Comparison of ENCODE assay signal across 10 cellular contexts in genomic region chr11:59145534-59145933, GRCh38. TPM values are rescaled to one million over a fixed set of nuclear protein-coding genes. Genes with fewer than 3 reads are reported as not detected.
DNase-seq lines count a peak whose midpoint lies in the region; ATAC-seq and TF ChIP-seq lines count a peak whose summit lies in the region.
"Had no signal": no experiment of that assay in that cellular context is flagged by ENCODE, and none has a peak within 500 bp of the region (broad histone marks: within the 10 kb centered on the region; RNA-seq: fewer than 3 reads in every experiment).

No MANE protein-coding gene starts in this region.

- no peak overlapping the region for H2BK5ac ChIP-seq in neuronal stem cell (ENCODE audit: low read length)

- peaks cover 20 to 26% of the 10 kb centered on the region in 2 donors for H3K4me1 ChIP-seq in mucosa of rectum (ENCODE audit: control insufficient read depth in 2 of 2, insufficient read depth in 2 of 2, low read length in 2 of 2)
- peaks cover 4 to 5% of the 10 kb centered on the region in 2 donors for H3K4me1 ChIP-seq in neuronal stem cell (ENCODE audit: control insufficient read depth in 2 of 2, insufficient read depth in 1 of 2, low read depth in 1 of 2, low read length in 2 of 2)

- no peak for TF ChIP-seq CTCF in BJ (IDR thresholded peaks at IDR 0.05; ENCODE audit: insufficient read depth, low read depth, low read length)

- H3K9me3 ChIP-seq in mucosa of rectum (ENCODE audit: control insufficient read depth in 2 of 2, low read length in 2 of 2) (no peaks in the 10 kb centered on the region), neuronal stem cell (replicated peaks in 1 of 2; ENCODE audit: control insufficient read depth in 2 of 2, insufficient read depth in 1 of 2, low read depth in 1 of 2, low read length in 2 of 2) (no peaks in the 10 kb centered on the region)

- H3K27ac Mint-ChIP-seq in activated naive CD8-positive, alpha-beta T cell treated with anti-CD3 and anti-CD28 coated beads for 36 hours, result peak overlapping the region; percentile 91

- peaks cover 51% of the 10 kb centered on the region for H3K36me3 Mint-ChIP-seq in activated naive CD8-positive, alpha-beta T cell treated with anti-CD3 and anti-CD28 coated beads for 36 hours

- no peaks in the 10 kb centered on the region for H3K9me3 Mint-ChIP-seq in activated naive CD8-positive, alpha-beta T cell treated with anti-CD3 and anti-CD28 coated beads for 36 hours

- no peak overlapping the region for H3K18ac ChIP-seq in neuronal stem cell (ENCODE audit: low read length)

- H2AFZ ChIP-seq in neuronal stem cell (ENCODE audit: low read length), result no peak overlapping the region

- CTCF ChIA-PET in BJ (lab: Yijun Ruan, JAX), result interaction anchor here (0.6 to 6.6 kb wide), 5 partner anchors 10 to 569 kb away, joined by 6 to 56 read pairs (median 14); no protein-coding TSS in a partner anchor

- H3K79me1 ChIP-seq in neuronal stem cell (ENCODE audit: low read depth, low read length), result no peaks in the 10 kb centered on the region

- H4K91ac ChIP-seq in neuronal stem cell (ENCODE audit: low read depth, low read length, poor library complexity), result no peak overlapping the region

- no peak overlapping the region for H2AK5ac ChIP-seq in neuronal stem cell (ENCODE audit: low read depth, low read length)

- H3K36me3 ChIP-seq in BJ (ENCODE audit: control insufficient read depth, insufficient read depth, low read length) (no peaks in the 10 kb centered on the region), mucosa of rectum (ENCODE audit: control insufficient read depth in 2 of 2, insufficient read depth in 2 of 2, low read length in 2 of 2) (peaks cover 6 to 7% of the 10 kb centered on the region in 2 donors), neuronal stem cell (replicated peaks in 1 of 2; ENCODE audit: control insufficient read depth in 2 of 2, insufficient read depth in 2 of 2, low read length in 2 of 2) (peaks cover 0 to 27% of the 10 kb centered on the region in 2 donors)

- H3K4ac ChIP-seq in neuronal stem cell (ENCODE audit: low read length), result no peak overlapping the region

- POLR2A ChIA-PET in BJ (lab: Charles Lee), result no interaction called here

- peak overlapping the region; percentile 99 for H3K4me3 Mint-ChIP-seq in activated naive CD8-positive, alpha-beta T cell treated with anti-CD3 and anti-CD28 coated beads for 36 hours

- WGBS in neuronal stem cell (ENCODE audit: extremely low coverage in 2 of 2, insufficient read length in 2 of 2, insufficient replicate concordance in 1 of 2), 2 donors, result no CpG with 5 or more reads among the region's 4 CpGs

- H3K9ac ChIP-seq in mucosa of rectum (ENCODE audit: low read depth in 1 of 2, low read length in 2 of 2) (peak overlapping the region in 1 of 2 donors; percentile 53), neuronal stem cell (ENCODE audit: low read depth, low read length, poor library complexity) (no peak overlapping the region)

- H3K4me2 ChIP-seq in neuronal stem cell (ENCODE audit: insufficient read depth, low read length, poor library complexity, severe bottlenecking), result no peak overlapping the region

- no peak overlapping the region for H2BK120ac ChIP-seq in neuronal stem cell (ENCODE audit: low read depth, low read length)

- H4K8ac ChIP-seq in neuronal stem cell (ENCODE audit: low read depth, low read length), result no peak overlapping the region

- DNase-seq in BJ (ENCODE audit: low read depth), result no peak
- DNase-seq in KG1 (lab: John Stamatoyannopoulos, UW), result peak; percentile 29
- DNase-seq in activated naive CD8-positive, alpha-beta T cell treated with anti-CD3 and anti-CD28 coated beads for 36 hours, result no peak
- DNase-seq in NCI-H2081 (lab: John Stamatoyannopoulos, UW), result no peak
- DNase-seq in NCI-H146 treated with DMSO at 0.1 percent for 48 hours (lab: John Stamatoyannopoulos, UW; ENCODE audit: unreplicated experiment), result no peak
- DNase-seq in neuronal stem cell (ENCODE audit: low spot score), result no peak
- DNase-seq: T-helper 9 cell had no signal

- ATAC-seq in GM18498 (IDR thresholded peaks at IDR 0.05; ENCODE audit: unreplicated experiment), result no peak

- no peak overlapping the region for H3K23ac ChIP-seq in neuronal stem cell (ENCODE audit: low read depth, low read length, poor library complexity)

- no peak overlapping the region for H2BK12ac ChIP-seq in neuronal stem cell (ENCODE audit: low read length)

- no peak overlapping the region for H2BK15ac ChIP-seq in neuronal stem cell (ENCODE audit: low read length)

- H3K14ac ChIP-seq in neuronal stem cell (ENCODE audit: low read length), result no peak overlapping the region

- H3K27me3 ChIP-seq in BJ (ENCODE audit: control insufficient read depth, insufficient read depth, low read length) (no peaks in the 10 kb centered on the region), mucosa of rectum (ENCODE audit: control insufficient read depth in 2 of 2, insufficient read depth in 2 of 2, low read length in 2 of 2) (no peaks in the 10 kb centered on the region), neuronal stem cell (ENCODE audit: control insufficient read depth in 3 of 3, insufficient read depth in 3 of 3, low read depth in 1 of 3, low read length in 3 of 3) (peaks cover 0 to 9% (median 0%) of the 10 kb centered on the region in 3 experiments)

- H3K27me3 Mint-ChIP-seq in activated naive CD8-positive, alpha-beta T cell treated with anti-CD3 and anti-CD28 coated beads for 36 hours, result no peaks in the 10 kb centered on the region

- no peak overlapping the region for H3K27ac ChIP-seq in mucosa of rectum (ENCODE audit: low read depth in 2 of 2, low read length in 2 of 2)
- no peak overlapping the region for H3K27ac ChIP-seq in neuronal stem cell (replicated peaks; ENCODE audit: low read length)

- H3K4me1 Mint-ChIP-seq in activated naive CD8-positive, alpha-beta T cell treated with anti-CD3 and anti-CD28 coated beads for 36 hours, result peaks cover 51% of the 10 kb centered on the region

- H3K4me3 ChIP-seq in BJ (ENCODE audit: low read depth, low read length) (peak overlapping the region; percentile 46), mucosa of rectum (ENCODE audit: low read length in 2 of 2) (peak overlapping the region; percentile 93 to 96), neuronal stem cell (ENCODE audit: low read length in 2 of 2) (no peak overlapping the region)

RNA-seq across cellular contexts. Expression of gene FAM111A, which starts 2.9 kb away (rescaled TPM):
- polyA plus RNA-seq in BJ (2011; rRNA removed), result 19.7 and 30.3 TPM in 2 replicates
- polyA minus RNA-seq in BJ (2011; rRNA and poly(A)+ RNA removed), result 9.5 and 10.9 TPM in 2 replicates
- 10 to 100 TPM; 85.7 to 91.7 TPM for total RNA-seq in activated naive CD8-positive, alpha-beta T cell treated with anti-CD3 and anti-CD28 coated beads for 36 hours
- polyA plus RNA-seq in neuronal stem cell (2013, experiment 1 of 2), result 16.9 TPM
- polyA plus RNA-seq in neuronal stem cell (2013, experiment 2 of 2), result 17.1 TPM

RNA-seq across cellular contexts. Expression of gene DTX4, which starts 26.4 kb away (rescaled TPM):
- 0.98 and 1.2 TPM in 2 replicates for polyA plus RNA-seq in BJ (2011; rRNA removed)
- 2.4 and 2.6 TPM in 2 replicates for polyA minus RNA-seq in BJ (2011; rRNA and poly(A)+ RNA removed)
- under 1 TPM; 0.10 to 0.49 TPM for total RNA-seq in activated naive CD8-positive, alpha-beta T cell treated with anti-CD3 and anti-CD28 coated beads for 36 hours
- polyA plus RNA-seq in neuronal stem cell (2013, experiment 1 of 2), result 84.4 TPM
- polyA plus RNA-seq in neuronal stem cell (2013, experiment 2 of 2), result 84.6 TPM

RNA-seq across cellular contexts. Expression of gene FAM111B, which starts 38.5 kb away (rescaled TPM):
- polyA plus RNA-seq in BJ (2011; rRNA removed), result 0.76 and 1.9 TPM in 2 replicates
- 0.67 and 0.95 TPM in 2 replicates for polyA minus RNA-seq in BJ (2011; rRNA and poly(A)+ RNA removed)
- 10 to 100 TPM; 46.1 to 50.4 TPM for total RNA-seq in activated naive CD8-positive, alpha-beta T cell treated with anti-CD3 and anti-CD28 coated beads for 36 hours
- 7.2 TPM for polyA plus RNA-seq in neuronal stem cell (2013, experiment 1 of 2)
- polyA plus RNA-seq in neuronal stem cell (2013, experiment 2 of 2), result 7.0 TPM

RNA-seq across cellular contexts. Expression of gene GLYATL1B, which starts 59.4 kb away (rescaled TPM):
- not detected in 2 replicates for polyA plus RNA-seq in BJ (2011; rRNA removed)
- not detected in 2 replicates for polyA minus RNA-seq in BJ (2011; rRNA and poly(A)+ RNA removed)
- total RNA-seq in activated naive CD8-positive, alpha-beta T cell treated with anti-CD3 and anti-CD28 coated beads for 36 hours, result not detected
- not detected for polyA plus RNA-seq in neuronal stem cell (2013, experiment 1 of 2)
- polyA plus RNA-seq in neuronal stem cell (2013, experiment 2 of 2), result not detected
- total RNA-seq: mononuclear cell had no signal

Comparison
In these comparisons a context has a peak if more than half of its experiments do, and no peak if none do; other contexts are left out.
1. H3K4me3 ChIP-seq: peak in BJ (single experiment) and mucosa of rectum (2 of 2); none in neuronal stem cell (0 of 2).